Comparison of ENCODE assay signal across 8 cellular contexts in genomic region chr11:130504317-130504716, GRCh38. TPM values are rescaled to one million over a fixed set of nuclear protein-coding genes. Genes with fewer than 3 reads are reported as not detected.
"Had no signal": no experiment of that assay in that cellular context is flagged by ENCODE, and none has a peak within 500 bp of the region (broad histone marks: within the 10 kb centered on the region; RNA-seq: fewer than 3 reads in every experiment).

No MANE protein-coding gene starts in this region.

- H3K4me3 ChIP-seq: GM23338 had no signal

- FAIRE-seq: H1, H54, HTR-8/SVneo had no signal

- ATAC-seq: GM23338 had no signal

- DNase-seq: H9, HCEC 1CT, IMR-90 had no signal

- H2AFZ ChIP-seq: GM23338 had no signal

- H3K4me2 ChIP-seq: GM23338 had no signal

RNA-seq across cellular contexts. Expression of gene ADAMTS15, which starts 55.9 kb away (rescaled TPM):
- total RNA-seq: HT-29 had no signal
